Comparison of ENCODE assay signal across 25 cellular contexts in genomic region chr5:125032286-125032685, GRCh38.
DNase-seq lines count a peak whose midpoint lies in the region; ATAC-seq and TF ChIP-seq lines count a peak whose summit lies in the region.
"Had no signal": no experiment of that assay in that cellular context is flagged by ENCODE, and none has a peak within 500 bp of the region (broad histone marks: within the 10 kb centered on the region; RNA-seq: fewer than 3 reads in every experiment).

No MANE protein-coding gene starts in this region.

- CTCF ChIA-PET in MCF 10A (lab: Yijun Ruan, JAX), result interaction anchor here (0.6 kb wide), 2 partner anchors 504 to 527 kb away, joined by 3 to 5 read pairs; no protein-coding TSS in a partner anchor
- CTCF ChIA-PET in mammary epithelial cell (lab: Charles Lee; ENCODE audit: low non-redundant PET), result no interaction called here

- H3K79me2 ChIP-seq in mammary epithelial cell (ENCODE audit: insufficient read depth, low read length) (no peaks in the 10 kb centered on the region), smooth muscle cell (ENCODE audit: low read depth) (no peaks in the 10 kb centered on the region)

- in situ Hi-C loops in mammary epithelial cell (cut with MboI; ENCODE audit: low sequenced_read_pairs in 2 of 2), result no loop called here

- H3K27me3 Mint-ChIP-seq in MCF 10A (ENCODE audit: insufficient read depth, unreplicated experiment), result no peaks in the 10 kb centered on the region
- H3K27me3 Mint-ChIP-seq in activated T-helper 1 cell treated with anti-CD3 and anti-CD28 coated beads, Interleukin-12 subunit alpha, Interleukin-12 subunit beta, Interleukin-2, Interleukin-4 antibody, amounts not matched to agents 30 ng/mL and 10 ng/mL and 1 ng/mL, durations not matched to agents 14 hours and 24 hours and 36 hours (ENCODE audit: insufficient read depth), result no peaks in the 10 kb centered on the region
- H3K27me3 Mint-ChIP-seq: activated CD8-positive, alpha-beta T cell treated with anti-CD3 and anti-CD28 coated beads for 36 hours; CD8-positive, alpha-beta memory T cell had no signal

- H3K4me1 ChIP-seq in mammary epithelial cell (ENCODE audit: insufficient read depth, low read length), result peaks cover 3% of the 10 kb centered on the region
- no peaks in the 10 kb centered on the region for H3K4me1 ChIP-seq in smooth muscle cell (ENCODE audit: low read depth)
- H3K4me1 ChIP-seq: gastroesophageal sphincter had no signal

- dilution Hi-C loops in mammary epithelial cell (cut with HindIII; ENCODE audit: low sequenced_read_pairs), result no loop called here

- no peaks in the 10 kb centered on the region for H3K9me3 Mint-ChIP-seq in MCF 10A (ENCODE audit: unreplicated experiment)
- no peaks in the 10 kb centered on the region for H3K9me3 Mint-ChIP-seq in activated T-helper 1 cell treated with anti-CD3 and anti-CD28 coated beads, Interleukin-12 subunit alpha, Interleukin-12 subunit beta, Interleukin-2, Interleukin-4 antibody, amounts not matched to agents 30 ng/mL and 10 ng/mL and 1 ng/mL, durations not matched to agents 14 hours and 24 hours and 36 hours
- H3K9me3 Mint-ChIP-seq: activated CD8-positive, alpha-beta T cell treated with anti-CD3 and anti-CD28 coated beads for 36 hours; WTC11 had no signal

- POLR2A ChIA-PET in MCF 10A (lab: Yijun Ruan, JAX), result interaction anchor here (0.7 to 0.8 kb wide), 4 partner anchors 10 to 148 kb away, joined by 3 read pairs; no protein-coding TSS in a partner anchor

- H3K27ac ChIP-seq in mammary epithelial cell (ENCODE audit: insufficient read depth, low read depth, low read length) (no peak overlapping the region), WERI-Rb-1 (no peak overlapping the region), smooth muscle cell (ENCODE audit: low read depth) (peak overlapping the region; percentile 6)
- H3K27ac ChIP-seq: 22Rv1, dorsolateral prefrontal cortex, gastroesophageal sphincter, HL-60, neutrophil had no signal

- no peaks in the 10 kb centered on the region for H3K9me3 ChIP-seq in mammary epithelial cell (replicated peaks; ENCODE audit: insufficient read depth, low read length)
- no peaks in the 10 kb centered on the region for H3K9me3 ChIP-seq in WERI-Rb-1 (ENCODE audit: severe bottlenecking)
- no peaks in the 10 kb centered on the region for H3K9me3 ChIP-seq in smooth muscle cell (replicated peaks; ENCODE audit: low read depth)
- H3K9me3 ChIP-seq: gastroesophageal sphincter, neutrophil had no signal

- BruUV-seq in MCF 10A (replicated peaks; lab: Mats Ljungman, UMichigan), result no TSS peak
- BruUV-seq in mammary epithelial cell (replicated peaks; lab: Mats Ljungman, UMichigan), result no TSS peak

- no peak overlapping the region for H3K4me2 ChIP-seq in mammary epithelial cell (ENCODE audit: insufficient read depth, low read depth, low read length)
- peak overlapping the region; percentile 58 for H3K4me2 ChIP-seq in smooth muscle cell

- H3K36me3 Mint-ChIP-seq in MCF 10A (ENCODE audit: insufficient read depth, unreplicated experiment), result peaks cover 2% of the 10 kb centered on the region
- no peaks in the 10 kb centered on the region for H3K36me3 Mint-ChIP-seq in activated T-helper 1 cell treated with anti-CD3 and anti-CD28 coated beads, Interleukin-12 subunit alpha, Interleukin-12 subunit beta, Interleukin-2, Interleukin-4 antibody, amounts not matched to agents 30 ng/mL and 10 ng/mL and 1 ng/mL, durations not matched to agents 14 hours and 24 hours and 36 hours (ENCODE audit: low read depth)
- H3K36me3 Mint-ChIP-seq: CD8-positive, alpha-beta memory T cell; WTC11 had no signal

- no peak for ATAC-seq in HG02763 (IDR thresholded peaks at IDR 0.05; ENCODE audit: unreplicated experiment)
- ATAC-seq: activated CD8-positive, alpha-beta T cell treated with anti-CD3 and anti-CD28 coated beads for 36 hours; gastroesophageal sphincter; WTC11 had no signal

- intact Hi-C loops in MCF 10A (cut with micrococcal nuclease) (no loop called here), mammary epithelial cell (cut with micrococcal nuclease) (no loop called here)
- intact Hi-C loops in activated T-helper 1 cell treated with anti-CD3 and anti-CD28 coated beads, Interleukin-12 subunit alpha, Interleukin-12 subunit beta, Interleukin-2, Interleukin-4 antibody, amounts not matched to agents 30 ng/mL and 10 ng/mL and 1 ng/mL, durations not matched to agents 14 hours and 24 hours and 36 hours (cut with micrococcal nuclease), result no loop called here

- no peak overlapping the region for H3K4me3 Mint-ChIP-seq in MCF 10A (ENCODE audit: unreplicated experiment)
- no peak overlapping the region for H3K4me3 Mint-ChIP-seq in activated T-helper 1 cell treated with anti-CD3 and anti-CD28 coated beads, Interleukin-12 subunit alpha, Interleukin-12 subunit beta, Interleukin-2, Interleukin-4 antibody, amounts not matched to agents 30 ng/mL and 10 ng/mL and 1 ng/mL, durations not matched to agents 14 hours and 24 hours and 36 hours
- H3K4me3 Mint-ChIP-seq: activated CD8-positive, alpha-beta T cell treated with anti-CD3 and anti-CD28 coated beads for 36 hours; CD8-positive, alpha-beta memory T cell; WTC11 had no signal

- no peaks in the 10 kb centered on the region for H3K27me3 ChIP-seq in mammary epithelial cell (ENCODE audit: insufficient read depth, low read length)
- no peaks in the 10 kb centered on the region for H3K27me3 ChIP-seq in WERI-Rb-1 (ENCODE audit: insufficient read depth, low read depth, severe bottlenecking)
- no peaks in the 10 kb centered on the region for H3K27me3 ChIP-seq in smooth muscle cell (ENCODE audit: low read depth)
- H3K27me3 ChIP-seq: dorsolateral prefrontal cortex, gastroesophageal sphincter, neutrophil had no signal

- H3K36me3 ChIP-seq in mammary epithelial cell (ENCODE audit: insufficient read depth, low read length), result no peaks in the 10 kb centered on the region
- H3K36me3 ChIP-seq in WERI-Rb-1, result no peaks in the 10 kb centered on the region
- no peaks in the 10 kb centered on the region for H3K36me3 ChIP-seq in smooth muscle cell (ENCODE audit: low read depth)
- H3K36me3 ChIP-seq: gastroesophageal sphincter, neutrophil had no signal

- peak; percentile 52 for DNase-seq in MCF 10A (ENCODE audit: unreplicated experiment)
- DNase-seq in mammary epithelial cell, result no peak
- peak; percentile 39 for DNase-seq in WERI-Rb-1
- DNase-seq in hepatic stellate cell (ENCODE audit: low spot score), result peak; percentile 6
- no peak for DNase-seq in smooth muscle cell (lab: John Stamatoyannopoulos, UW; ENCODE audit: unreplicated experiment)
- DNase-seq in activated T-helper 1 cell treated with anti-CD3 and anti-CD28 coated beads, Interleukin-12 subunit alpha, Interleukin-12 subunit beta, Interleukin-2, Interleukin-4 antibody, amounts not matched to agents 30 ng/mL and 10 ng/mL and 1 ng/mL, durations not matched to agents 14 hours and 24 hours and 36 hours (ENCODE audit: low spot score), result no peak
- DNase-seq in RPMI8226, result no peak
- DNase-seq: activated CD8-positive, alpha-beta T cell treated with anti-CD3 and anti-CD28 coated beads for 36 hours; activated naive CD4-positive, alpha-beta T cell treated with Interleukin-2 at 50 U/mL for 16 hours; CD8-positive, alpha-beta memory T cell; DMS53; dorsolateral prefrontal cortex; GF-D8; MM.1S; NCI-H146; NCI-H524 treated with DMSO at 0.1 percent for 48 hours; retina; trophoblast cell had no signal

- H3K27ac Mint-ChIP-seq in MCF 10A (ENCODE audit: low read depth, unreplicated experiment), result no peak overlapping the region
- H3K27ac Mint-ChIP-seq in activated T-helper 1 cell treated with anti-CD3 and anti-CD28 coated beads, Interleukin-12 subunit alpha, Interleukin-12 subunit beta, Interleukin-2, Interleukin-4 antibody, amounts not matched to agents 30 ng/mL and 10 ng/mL and 1 ng/mL, durations not matched to agents 14 hours and 24 hours and 36 hours, result no peak overlapping the region
- H3K27ac Mint-ChIP-seq: activated CD8-positive, alpha-beta T cell treated with anti-CD3 and anti-CD28 coated beads for 36 hours; CD8-positive, alpha-beta memory T cell; WTC11 had no signal

- H3K4me3 ChIP-seq in mammary epithelial cell (replicated peaks in 1 of 3; ENCODE audit: insufficient read depth in 1 of 3, low read depth in 2 of 3, low read length in 3 of 3) (no peak overlapping the region), WERI-Rb-1 (ENCODE audit: low read depth, low read length) (no peak overlapping the region), smooth muscle cell (no peak overlapping the region)
- H3K4me3 ChIP-seq: dorsolateral prefrontal cortex, gastroesophageal sphincter, lung had no signal

- TF ChIP-seq CTCF in MCF 10A (IDR thresholded peaks at IDR 0.05; ENCODE audit: unreplicated experiment), result no peak
- no peak for TF ChIP-seq CTCF in mammary epithelial cell (conservative IDR thresholded peaks at IDR 0.05 in 1 of 2, IDR thresholded peaks at IDR 0.05 in 1 of 2; ENCODE audit: extremely low read depth in 1 of 2, insufficient read depth in 1 of 2, low read depth in 1 of 2, low read length in 2 of 2)
- no peak for TF ChIP-seq CTCF in WERI-Rb-1 (IDR thresholded peaks at IDR 0.05; ENCODE audit: low read depth, low read length)
- TF ChIP-seq CTCF in smooth muscle cell (IDR thresholded peaks at IDR 0.05; ENCODE audit: borderline replicate concordance, insufficient read depth, poor library complexity, severe bottlenecking), result no peak

- H4K20me1 ChIP-seq in mammary epithelial cell (ENCODE audit: insufficient read depth, low read length) (no peaks in the 10 kb centered on the region), smooth muscle cell (ENCODE audit: low read depth) (no peaks in the 10 kb centered on the region)

- peaks cover 4% of the 10 kb centered on the region for H3K4me1 Mint-ChIP-seq in MCF 10A (ENCODE audit: insufficient read depth, unreplicated experiment)
- no peaks in the 10 kb centered on the region for H3K4me1 Mint-ChIP-seq in activated T-helper 1 cell treated with anti-CD3 and anti-CD28 coated beads, Interleukin-12 subunit alpha, Interleukin-12 subunit beta, Interleukin-2, Interleukin-4 antibody, amounts not matched to agents 30 ng/mL and 10 ng/mL and 1 ng/mL, durations not matched to agents 14 hours and 24 hours and 36 hours (ENCODE audit: low read depth)
- H3K4me1 Mint-ChIP-seq: CD8-positive, alpha-beta memory T cell had no signal

- H2AFZ ChIP-seq in mammary epithelial cell (ENCODE audit: low read depth, low read length) (no peak overlapping the region), smooth muscle cell (ENCODE audit: low read depth) (no peak overlapping the region)

- no peak overlapping the region for H3K9ac ChIP-seq in mammary epithelial cell (ENCODE audit: insufficient read depth, low read length)
- no peak overlapping the region for H3K9ac ChIP-seq in smooth muscle cell (ENCODE audit: low read depth)

- peaks cover 3% of the 10 kb centered on the region for H3F3A ChIP-seq in smooth muscle cell (ENCODE audit: low read depth)

- 100% methylated on average over 3 of the region's 3 CpGs for whole genome bisulfite sequencing in mammary epithelial cell (ENCODE audit: low coverage, missing lambda C conversion rate)
- 25% methylated on average over 3 of the region's 3 CpGs for WGBS in smooth muscle cell (ENCODE audit: low lambda C conversion rate)

Comparison
In these comparisons a context has a peak if more than half of its experiments do, and no peak if none do; other contexts are left out.
1. DNase-seq: peak in MCF 10A (single experiment), WERI-Rb-1 (single experiment) and hepatic stellate cell (single experiment); none in mammary epithelial cell (single experiment), smooth muscle cell (single experiment), activated T-helper 1 cell treated with anti-CD3 and anti-CD28 coated beads, Interleukin-12 subunit alpha, Interleukin-12 subunit beta, Interleukin-2, Interleukin-4 antibody, amounts not matched to agents 30 ng/mL and 10 ng/mL and 1 ng/mL, durations not matched to agents 14 hours and 24 hours and 36 hours (single experiment) and RPMI8226 (single experiment).